ENCODE assay signal across 2 cellular contexts in genomic region chr1:109887271-109887670, GRCh38.
TF ChIP-seq lines count a peak whose summit lies in the region.

No MANE protein-coding gene starts in this region.

TF ChIP-seq in IMR-90, 13 proteins besides CTCF, POLR2A, EP300 and RAD21 (continued from another document):
- TF ChIP-seq RCOR1 (IDR thresholded peaks at IDR 0.05; ENCODE audit: insufficient replicate concordance, low read length) = no peak
- TF ChIP-seq CEBPB (IDR thresholded peaks at IDR 0.05; ENCODE audit: low read depth, low read length) = no peak
- no peak for TF ChIP-seq BHLHE40 (IDR thresholded peaks at IDR 0.05; ENCODE audit: low read depth, low read length)
- TF ChIP-seq USF2 (IDR thresholded peaks at IDR 0.05; ENCODE audit: low read depth, low read length) = no peak
- TF ChIP-seq NFE2L2 (IDR thresholded peaks at IDR 0.05; ENCODE audit: low read depth, low read length) = no peak
- TF ChIP-seq RFX5 (IDR thresholded peaks at IDR 0.05; ENCODE audit: low read depth, low read length) = no peak
- TF ChIP-seq CHD1 (IDR thresholded peaks at IDR 0.05; ENCODE audit: low read depth, low read length) = no peak
- TF ChIP-seq FOS (IDR thresholded peaks at IDR 0.05; ENCODE audit: low read depth, low read length) = no peak
- TF ChIP-seq MXI1 (IDR thresholded peaks at IDR 0.05; ENCODE audit: borderline replicate concordance, low read depth, low read length) = no peak
- no peak for TF ChIP-seq ELK1 (IDR thresholded peaks at IDR 0.05; ENCODE audit: borderline replicate concordance, low read depth, low read length)
- TF ChIP-seq SMC3 (IDR thresholded peaks at IDR 0.05; ENCODE audit: low read depth, low read length) = no peak
- no peak for TF ChIP-seq MAFK (IDR thresholded peaks at IDR 0.05; ENCODE audit: low read depth, low read length)

TF ChIP-seq in WTC11, 78 proteins besides CTCF, POLR2A, EP300 and RAD21 (continued from another document):
- TF ChIP-seq ATF3 (CRISPR knock-in tag; conservative IDR thresholded peaks at IDR 0.05) = no peak
- no peak for TF ChIP-seq HMGXB4 (CRISPR knock-in tag; IDR thresholded peaks at IDR 0.05)
- TF ChIP-seq SMAD3 (CRISPR knock-in tag; IDR thresholded peaks at IDR 0.05; ENCODE audit: borderline replicate concordance) = no peak
- no peak for TF ChIP-seq KAT7 (CRISPR knock-in tag; IDR thresholded peaks at IDR 0.05; ENCODE audit: borderline replicate concordance)
- TF ChIP-seq SMAD4 (CRISPR knock-in tag; IDR thresholded peaks at IDR 0.05) = no peak
- TF ChIP-seq ETV6 (CRISPR knock-in tag; IDR thresholded peaks at IDR 0.05) = no peak
- no peak for TF ChIP-seq USF1 (CRISPR knock-in tag; IDR thresholded peaks at IDR 0.05)
- TF ChIP-seq USF2 (CRISPR knock-in tag; IDR thresholded peaks at IDR 0.05) = no peak
- no peak for TF ChIP-seq RORB (CRISPR knock-in tag; IDR thresholded peaks at IDR 0.05)
- TF ChIP-seq NFATC4 (CRISPR knock-in tag; IDR thresholded peaks at IDR 0.05) = no peak
